8 cellular contexts compared by ENCODE assay signal in the genomic region with DNA sequence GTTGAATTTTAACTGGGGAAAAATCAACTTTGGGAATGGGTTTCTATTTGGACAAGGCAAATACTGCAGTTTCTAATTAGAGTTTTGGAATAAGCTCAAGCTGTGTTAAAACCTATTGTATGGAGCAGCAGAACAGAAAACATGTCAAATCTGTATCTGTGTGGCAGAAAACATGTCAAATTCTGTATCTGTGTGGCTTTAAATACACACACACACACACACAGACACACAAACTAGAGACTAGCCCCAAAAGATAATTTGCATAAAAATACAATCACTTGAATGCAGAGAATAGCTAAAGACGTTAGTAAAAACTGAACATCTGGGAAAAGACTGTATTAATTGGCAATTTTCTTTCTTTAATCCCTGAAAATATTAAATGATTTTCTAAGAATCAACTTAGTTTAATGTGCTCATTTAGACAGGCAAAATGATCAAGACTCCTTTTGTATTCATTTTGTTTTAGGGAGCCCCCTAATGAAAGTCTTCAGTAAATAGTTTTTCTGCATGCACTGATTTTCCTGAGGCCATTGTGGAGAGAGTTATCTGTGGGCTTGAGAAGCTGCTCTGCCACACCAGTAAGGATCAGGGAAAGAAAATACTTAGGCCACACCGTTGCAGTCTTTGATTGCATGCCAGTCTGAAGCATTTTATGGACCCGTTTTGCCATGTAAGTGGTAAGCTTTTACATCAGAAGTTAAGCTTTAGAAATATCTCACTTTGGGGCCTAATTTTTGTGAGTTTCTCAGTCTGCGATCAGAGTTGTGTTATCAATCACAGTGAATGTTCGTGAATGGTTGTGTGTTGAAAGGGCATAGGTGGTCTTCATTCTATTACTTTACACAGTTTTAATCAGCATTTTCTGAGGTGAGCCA. TPM values are rescaled to one million over a fixed set of nuclear protein-coding genes. Genes with fewer than 3 reads are reported as not detected.
DNase-seq lines count a peak whose midpoint lies in the region; ATAC-seq and TF ChIP-seq lines count a peak whose summit lies in the region.

No MANE protein-coding gene starts in this region.

- H3K36me3 Mint-ChIP-seq in T-helper 1 cell treated with Interleukin-12 subunit alpha and Interleukin-12 subunit beta and Interleukin-4 antibody, amounts not matched to agents 30 μg/mL and 1 μg/mL, for 36 hours (ENCODE audit: low read depth), result no peaks in the 10 kb centered on the region
- peaks cover 4% of the 10 kb centered on the region for H3K36me3 Mint-ChIP-seq in T-helper 17 cell (ENCODE audit: low read depth)

- ATAC-seq in T-helper 17 cell, result no peak
- ATAC-seq in right cardiac atrium, result no peak
- no peak for ATAC-seq in GM21529 (IDR thresholded peaks at IDR 0.05; ENCODE audit: unreplicated experiment)
- ATAC-seq in GM19351 (IDR thresholded peaks at IDR 0.05; ENCODE audit: unreplicated experiment), result no peak

- TF ChIP-seq CTCF in suprapubic skin (IDR thresholded peaks at IDR 0.05), result no peak

- no peaks in the 10 kb centered on the region for H3K9me3 Mint-ChIP-seq in T-helper 1 cell treated with Interleukin-12 subunit alpha and Interleukin-12 subunit beta and Interleukin-4 antibody, amounts not matched to agents 30 μg/mL and 1 μg/mL, for 36 hours

- intact Hi-C loops in right cardiac atrium (cut with DNase I), result loop anchor here (5.0 to 10.0 kb wide), 7 partner anchors 44 to 331 kb away; no protein-coding TSS in a partner anchor

- peaks cover 5% of the 10 kb centered on the region for H3K27me3 Mint-ChIP-seq in T-helper 1 cell treated with Interleukin-12 subunit alpha and Interleukin-12 subunit beta and Interleukin-4 antibody, amounts not matched to agents 30 μg/mL and 1 μg/mL, for 36 hours (ENCODE audit: low read depth)
- peaks cover 9% of the 10 kb centered on the region for H3K27me3 Mint-ChIP-seq in T-helper 17 cell

- H3K4me1 ChIP-seq in right cardiac atrium (ENCODE audit: control insufficient read depth, insufficient read depth, low read length) (peaks cover 8% of the 10 kb centered on the region), suprapubic skin (peaks cover 42% of the 10 kb centered on the region)

- H3K36me3 ChIP-seq in suprapubic skin, result no peaks in the 10 kb centered on the region

- no peak for TF ChIP-seq EP300 in suprapubic skin (IDR thresholded peaks at IDR 0.05)

- no peaks in the 10 kb centered on the region for H3K27me3 ChIP-seq in right cardiac atrium (ENCODE audit: control insufficient read depth, insufficient read depth)
- H3K27me3 ChIP-seq in suprapubic skin, result no peaks in the 10 kb centered on the region

- WGBS in right cardiac atrium, result 45% methylated on average over 5 of the region's 5 CpGs
- WGBS in suprapubic skin, result 50% methylated on average over 5 of the region's 5 CpGs

- no peak overlapping the region for H3K27ac Mint-ChIP-seq in T-helper 1 cell treated with Interleukin-12 subunit alpha and Interleukin-12 subunit beta and Interleukin-4 antibody, amounts not matched to agents 30 μg/mL and 1 μg/mL, for 36 hours
- no peak overlapping the region for H3K27ac Mint-ChIP-seq in T-helper 17 cell

- H3K4me3 ChIP-seq in right cardiac atrium (ENCODE audit: low read length) (peak overlapping the region; percentile 99), suprapubic skin (peak overlapping the region; percentile 98)

- H3K27ac ChIP-seq in right cardiac atrium (ENCODE audit: low read length) (no peak overlapping the region), suprapubic skin (peak overlapping the region; percentile 96)

- H3K9me3 ChIP-seq in T-helper 17 cell (ENCODE audit: control insufficient read depth, low read length, poor library complexity, severe bottlenecking) (no peaks in the 10 kb centered on the region), right cardiac atrium (ENCODE audit: control insufficient read depth, low read length) (no peaks in the 10 kb centered on the region), suprapubic skin (no peaks in the 10 kb centered on the region)

- peak overlapping the region; percentile 75 for H3K4me3 Mint-ChIP-seq in T-helper 1 cell treated with Interleukin-12 subunit alpha and Interleukin-12 subunit beta and Interleukin-4 antibody, amounts not matched to agents 30 μg/mL and 1 μg/mL, for 36 hours
- H3K4me3 Mint-ChIP-seq in T-helper 17 cell, result peak overlapping the region; percentile 80

- DNase-seq in T-helper 1 cell (no peak), T-helper 17 cell (no peak), right cardiac atrium (no peak), suprapubic skin (ENCODE audit: low spot score in 2 of 2) (no peak), RPMI8226 (no peak)

- peaks cover 16% of the 10 kb centered on the region for H3K4me1 Mint-ChIP-seq in T-helper 1 cell treated with Interleukin-12 subunit alpha and Interleukin-12 subunit beta and Interleukin-4 antibody, amounts not matched to agents 30 μg/mL and 1 μg/mL, for 36 hours (ENCODE audit: low read depth)
- H3K4me1 Mint-ChIP-seq in T-helper 17 cell, result peaks cover 10% of the 10 kb centered on the region

- no peak for TF ChIP-seq POLR2A in suprapubic skin (IDR thresholded peaks at IDR 0.05)

RNA-seq across cellular contexts. Expression of a gene that starts 2.2 kb away (rescaled TPM):
- total RNA-seq in T-helper 17 cell (1 to 10 TPM; 3.1 to 7.0 TPM), right cardiac atrium (100 to 1,000 TPM; 115 to 147 (median 124) TPM), suprapubic skin (100 to 1,000 TPM in 1 of 4 donors, 10 to 100 TPM in 3; 39.9 to 104 (median 57.7) TPM)
- polyA plus RNA-seq in right cardiac atrium, result 90.6 TPM

Comparison
In these comparisons a context has a peak if more than half of its experiments do, and no peak if none do; other contexts are left out.
1. RNA of a gene that starts 2.2 kb away (total RNA-seq): 115 to 147 TPM in right cardiac atrium and 39.9 to 104 TPM in suprapubic skin; 3.1 to 7.0 TPM in T-helper 17 cell; every median in the first group is over 4 times any median in the second.